Comparison of ENCODE assay signal across 11 cellular contexts in the genomic region with DNA sequence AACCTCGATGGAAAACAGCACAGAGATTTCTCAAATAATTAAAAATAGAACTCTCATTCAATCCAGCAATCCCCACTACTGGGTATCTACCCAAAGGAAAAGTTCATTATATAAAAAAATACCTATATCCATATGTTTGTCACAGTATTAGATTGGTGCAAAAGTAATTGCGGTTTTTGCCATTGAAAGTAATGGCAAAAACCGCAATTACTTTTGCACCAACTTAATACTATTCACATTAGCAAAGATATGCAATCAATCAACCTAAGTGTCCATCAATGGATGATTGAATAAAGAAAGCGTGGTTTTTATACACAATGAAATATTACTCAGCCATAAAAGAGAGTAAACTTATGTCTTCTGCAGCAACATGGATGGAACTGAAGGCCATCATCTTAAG. TPM values are rescaled to one million over a fixed set of nuclear protein-coding genes. Genes with fewer than 3 reads are reported as not detected.
"Had no signal": no experiment of that assay in that cellular context is flagged by ENCODE, and none has a peak within 500 bp of the region (broad histone marks: within the 10 kb centered on the region; RNA-seq: fewer than 3 reads in every experiment).

No MANE protein-coding gene starts in this region.

- FAIRE-seq: H1, H54, HTR-8/SVneo had no signal

- DNase-seq: H9, HCEC 1CT, HFFc6, Kasumi-1, KG1 had no signal

- ATAC-seq: GM23338 had no signal

- H3K4me2 ChIP-seq: GM23338 had no signal

- H3K4me3 ChIP-seq: GM23338 had no signal

- H2AFZ ChIP-seq: GM23338 had no signal

RNA-seq across cellular contexts. Expression of gene CCDC54, which starts 12.2 kb away (rescaled TPM):
- total RNA-seq: GM23338, H1, H9, HFFc6, HT-29 had no signal
- polyA plus RNA-seq: GM23338, H1, IgD-negative memory B cell had no signal
